In the genomic region with DNA sequence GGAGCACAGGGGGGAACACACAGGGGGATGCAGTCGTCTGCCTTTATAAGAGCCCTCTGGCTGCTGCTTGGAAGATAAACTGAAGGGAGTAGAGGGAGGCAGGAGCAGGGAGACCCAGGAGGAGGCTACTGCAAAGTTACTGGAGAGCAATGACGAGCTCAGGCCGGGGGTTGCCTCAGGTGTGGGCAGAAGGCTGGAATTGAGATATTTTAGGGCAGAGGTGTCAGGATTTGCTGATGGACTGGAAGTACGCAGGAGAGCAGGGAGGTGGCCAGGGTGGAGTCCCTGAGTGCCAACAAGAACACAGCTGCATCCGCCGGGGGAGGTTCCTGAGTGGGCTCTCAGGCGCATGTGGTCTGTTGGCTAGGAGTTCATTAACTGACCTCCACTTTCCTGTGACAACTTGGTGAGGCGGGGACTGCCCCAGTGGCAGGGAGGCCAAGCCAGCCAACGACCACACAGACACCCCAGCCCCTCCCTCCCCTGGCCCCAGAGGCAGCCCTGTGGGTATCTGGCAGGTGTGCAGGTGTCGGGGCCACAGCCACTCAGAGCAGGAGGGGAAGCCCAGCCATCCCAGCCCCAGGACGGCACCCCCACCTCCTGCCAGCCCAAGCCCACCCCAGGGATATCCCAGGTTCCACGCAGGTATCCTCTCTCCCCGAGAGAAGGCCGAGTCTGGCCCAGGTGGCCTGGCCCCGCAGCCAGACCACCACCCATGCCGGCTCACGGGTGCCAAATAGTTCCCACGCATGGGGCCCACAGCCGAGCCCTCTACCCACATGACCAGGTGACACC, we compare ENCODE assay signal across 14 cellular contexts.
DNase-seq lines count a peak whose midpoint lies in the region; ATAC-seq and TF ChIP-seq lines count a peak whose summit lies in the region.
"Had no signal": no experiment of that assay in that cellular context is flagged by ENCODE, and none has a peak within 500 bp of the region (broad histone marks: within the 10 kb centered on the region; RNA-seq: fewer than 3 reads in every experiment).

No MANE protein-coding gene starts in this region.

- H3K27me3 ChIP-seq in BLaER1 treated with 17β-estradiol and CSF1 and Interleukin-3, amounts not matched to agents 10 nM and 100 nM, result no peaks in the 10 kb centered on the region
- no peaks in the 10 kb centered on the region for H3K27me3 ChIP-seq in mesendoderm (ENCODE audit: insufficient read depth, low read length, poor library complexity)
- H3K27me3 ChIP-seq: MG63, right lobe of liver, SJSA1, tibial nerve had no signal

- no CpG with 5 or more reads among the region's 19 CpGs for WGBS in mesendoderm (ENCODE audit: extremely low coverage, insufficient coverage, low lambda C conversion rate)

- peaks cover 23% of the 10 kb centered on the region for H3K79me1 ChIP-seq in mesendoderm (ENCODE audit: low read length)

- H3K27ac Mint-ChIP-seq in endothelial cell (ENCODE audit: unreplicated experiment), result no peak overlapping the region
- no peak overlapping the region for H3K27ac Mint-ChIP-seq in activated T-helper 2 cell treated with anti-CD3 and anti-CD28 coated beads, Interferon-gamma antibody, Interleukin-2, Interleukin-4, amounts not matched to agents 10 μg/mL and 5 μg/mL and 100 μg/mL, durations not matched to agents 14 hours and 24 hours and 36 hours
- H3K27ac Mint-ChIP-seq: activated T-cell treated with anti-CD3 and anti-CD28 coated beads, Interleukin-2, amount 50 U/mL, for 72 hours had no signal

- no peak overlapping the region for H3K4me3 ChIP-seq in BLaER1 treated with 17β-estradiol and CSF1 and Interleukin-3, amounts not matched to agents 10 nM and 100 nM
- H3K4me3 ChIP-seq in mesendoderm (ENCODE audit: low read length), result no peak overlapping the region
- H3K4me3 ChIP-seq: MG63, right lobe of liver, SJSA1, tibial nerve had no signal

- no peak overlapping the region for H3K23ac ChIP-seq in mesendoderm (ENCODE audit: low read length)

- DNase-seq in endothelial cell (ENCODE audit: low spot score), result no peak
- no peak for DNase-seq in activated T-helper 2 cell treated with anti-CD3 and anti-CD28 coated beads, Interferon-gamma antibody, Interleukin-2, Interleukin-4, amounts not matched to agents 10 μg/mL and 5 μg/mL and 100 μg/mL, durations not matched to agents 14 hours and 24 hours and 36 hours (ENCODE audit: low spot score)
- DNase-seq in mesendoderm, result no peak
- DNase-seq in DMS79 (lab: John Stamatoyannopoulos, UW), result no peak
- DNase-seq in NCI-H82 treated with DMSO at 0.1 percent for 48 hours (lab: John Stamatoyannopoulos, UW; ENCODE audit: unreplicated experiment), result no peak
- DNase-seq: activated T-cell treated with anti-CD3 and anti-CD28 coated beads, Interleukin-2, amount 50 U/mL, for 72 hours; C1 segment of cervical spinal cord; MG63 had no signal

- H2BK120ac ChIP-seq in mesendoderm (ENCODE audit: low read depth, low read length), result no peak overlapping the region

- no peak overlapping the region for H3K18ac ChIP-seq in mesendoderm (ENCODE audit: low read length)

- no peaks in the 10 kb centered on the region for H3K9me3 Mint-ChIP-seq in endothelial cell (ENCODE audit: unreplicated experiment)
- no peaks in the 10 kb centered on the region for H3K9me3 Mint-ChIP-seq in activated T-helper 2 cell treated with anti-CD3 and anti-CD28 coated beads, Interferon-gamma antibody, Interleukin-2, Interleukin-4, amounts not matched to agents 10 μg/mL and 5 μg/mL and 100 μg/mL, durations not matched to agents 14 hours and 24 hours and 36 hours

- peaks cover 20 to 78% (median 40%) of the 10 kb centered on the region in 11 experiments for H3K36me3 ChIP-seq in BLaER1 treated with 17β-estradiol and CSF1 and Interleukin-3, amounts not matched to agents 10 nM and 100 nM
- peaks cover 3% of the 10 kb centered on the region for H3K36me3 ChIP-seq in mesendoderm (ENCODE audit: control insufficient read depth, insufficient read depth, low read length)

- peaks cover 93 to 100% (median 97%) of the 10 kb centered on the region in 11 experiments for H4K20me1 ChIP-seq in BLaER1 treated with 17β-estradiol and CSF1 and Interleukin-3, amounts not matched to agents 10 nM and 100 nM

- H3K56ac ChIP-seq in mesendoderm (ENCODE audit: low read length), result no peak overlapping the region

- H3K9ac ChIP-seq in BLaER1 treated with 17β-estradiol and CSF1 and Interleukin-3, amounts not matched to agents 10 nM and 100 nM, result peak overlapping the region in 1 of 11 experiments; percentile 11; a peak in 1 of 22 replicates
- H3K9ac ChIP-seq in mesendoderm (ENCODE audit: low read length), result no peak overlapping the region

- no peak overlapping the region for H4K5ac ChIP-seq in mesendoderm (ENCODE audit: low read length)

- H3K36me3 Mint-ChIP-seq in endothelial cell (ENCODE audit: low read depth, unreplicated experiment), result peaks cover 17% of the 10 kb centered on the region
- peaks cover 47% of the 10 kb centered on the region for H3K36me3 Mint-ChIP-seq in activated T-helper 2 cell treated with anti-CD3 and anti-CD28 coated beads, Interferon-gamma antibody, Interleukin-2, Interleukin-4, amounts not matched to agents 10 μg/mL and 5 μg/mL and 100 μg/mL, durations not matched to agents 14 hours and 24 hours and 36 hours (ENCODE audit: low read depth)

- peak overlapping the region in 3 of 11 experiments; percentile 41 to 74 (median 60); a peak in 5 of 22 replicates for H3K27ac ChIP-seq in BLaER1 treated with 17β-estradiol and CSF1 and Interleukin-3, amounts not matched to agents 10 nM and 100 nM
- H3K27ac ChIP-seq in mesendoderm (ENCODE audit: low read depth, low read length), result no peak overlapping the region
- H3K27ac ChIP-seq: right lobe of liver had no signal

- H3K4me2 ChIP-seq in BLaER1 treated with 17β-estradiol and CSF1 and Interleukin-3, amounts not matched to agents 10 nM and 100 nM, result peak overlapping the region; percentile 60 to 96 (median 81); a peak in 21 of 22 replicates
- H3K4me2 ChIP-seq in mesendoderm (ENCODE audit: low read length), result no peak overlapping the region

- H3K4me1 ChIP-seq in BLaER1 treated with 17β-estradiol and CSF1 and Interleukin-3, amounts not matched to agents 10 nM and 100 nM, result peaks cover 68 to 92% (median 79%) of the 10 kb centered on the region in 10 experiments
- H3K4me1 ChIP-seq in mesendoderm (ENCODE audit: control insufficient read depth, low read depth, low read length), result no peaks in the 10 kb centered on the region

- H3K4me1 Mint-ChIP-seq in endothelial cell (ENCODE audit: unreplicated experiment), result peaks cover 10% of the 10 kb centered on the region
- H3K4me1 Mint-ChIP-seq in activated T-helper 2 cell treated with anti-CD3 and anti-CD28 coated beads, Interferon-gamma antibody, Interleukin-2, Interleukin-4, amounts not matched to agents 10 μg/mL and 5 μg/mL and 100 μg/mL, durations not matched to agents 14 hours and 24 hours and 36 hours (ENCODE audit: low read depth), result peaks cover 22% of the 10 kb centered on the region

- no peak for TF ChIP-seq CTCF in endothelial cell (IDR thresholded peaks at IDR 0.05; ENCODE audit: unreplicated experiment)

- no peak overlapping the region for H2AK5ac ChIP-seq in mesendoderm (ENCODE audit: low read length)

- H2BK5ac ChIP-seq in mesendoderm (ENCODE audit: low read length), result no peak overlapping the region

- intact Hi-C loops in activated T-helper 2 cell treated with anti-CD3 and anti-CD28 coated beads, Interferon-gamma antibody, Interleukin-2, Interleukin-4, amounts not matched to agents 10 μg/mL and 5 μg/mL and 100 μg/mL, durations not matched to agents 14 hours and 24 hours and 36 hours (cut with micrococcal nuclease), result loop anchor here (2.0 kb wide), 2 partner anchors 13 to 15 kb away; no protein-coding TSS in a partner anchor

- peak; percentile 35 for ATAC-seq in GM18870 (IDR thresholded peaks at IDR 0.05; ENCODE audit: unreplicated experiment)
- peak; percentile 40 for ATAC-seq in HG02798 (IDR thresholded peaks at IDR 0.05; ENCODE audit: poor library complexity, unreplicated experiment)
- ATAC-seq: activated T-cell treated with anti-CD3 and anti-CD28 coated beads, Interleukin-2, amount 50 U/mL, for 72 hours had no signal

- H3K27me3 Mint-ChIP-seq in endothelial cell (ENCODE audit: unreplicated experiment), result peaks cover 10% of the 10 kb centered on the region
- H3K27me3 Mint-ChIP-seq in activated T-helper 2 cell treated with anti-CD3 and anti-CD28 coated beads, Interferon-gamma antibody, Interleukin-2, Interleukin-4, amounts not matched to agents 10 μg/mL and 5 μg/mL and 100 μg/mL, durations not matched to agents 14 hours and 24 hours and 36 hours (ENCODE audit: low read depth), result no peaks in the 10 kb centered on the region

- H3K4ac ChIP-seq in mesendoderm (ENCODE audit: low read depth, low read length), result no peak overlapping the region

- H3K4me3 Mint-ChIP-seq in endothelial cell (ENCODE audit: unreplicated experiment), result peak overlapping the region; percentile 52
- no peak overlapping the region for H3K4me3 Mint-ChIP-seq in activated T-helper 2 cell treated with anti-CD3 and anti-CD28 coated beads, Interferon-gamma antibody, Interleukin-2, Interleukin-4, amounts not matched to agents 10 μg/mL and 5 μg/mL and 100 μg/mL, durations not matched to agents 14 hours and 24 hours and 36 hours (ENCODE audit: low read depth)

- no peak overlapping the region for H4K8ac ChIP-seq in mesendoderm (ENCODE audit: low read depth, low read length)

- no peak overlapping the region for H2BK15ac ChIP-seq in mesendoderm (replicated peaks; ENCODE audit: low read depth)

- peaks cover 6% of the 10 kb centered on the region for H3K79me2 ChIP-seq in mesendoderm (ENCODE audit: control insufficient read depth, insufficient read depth, low read length)

- peaks cover 0 to 10% (median under 1%) of the 10 kb centered on the region in 11 experiments; a peak in 11 of 22 replicates for H3K9me3 ChIP-seq in BLaER1 treated with 17β-estradiol and CSF1 and Interleukin-3, amounts not matched to agents 10 nM and 100 nM (replicated peaks in 1 of 11)
- H3K9me3 ChIP-seq: MG63, right lobe of liver, SJSA1, tibial nerve had no signal
